In the genomic region with DNA sequence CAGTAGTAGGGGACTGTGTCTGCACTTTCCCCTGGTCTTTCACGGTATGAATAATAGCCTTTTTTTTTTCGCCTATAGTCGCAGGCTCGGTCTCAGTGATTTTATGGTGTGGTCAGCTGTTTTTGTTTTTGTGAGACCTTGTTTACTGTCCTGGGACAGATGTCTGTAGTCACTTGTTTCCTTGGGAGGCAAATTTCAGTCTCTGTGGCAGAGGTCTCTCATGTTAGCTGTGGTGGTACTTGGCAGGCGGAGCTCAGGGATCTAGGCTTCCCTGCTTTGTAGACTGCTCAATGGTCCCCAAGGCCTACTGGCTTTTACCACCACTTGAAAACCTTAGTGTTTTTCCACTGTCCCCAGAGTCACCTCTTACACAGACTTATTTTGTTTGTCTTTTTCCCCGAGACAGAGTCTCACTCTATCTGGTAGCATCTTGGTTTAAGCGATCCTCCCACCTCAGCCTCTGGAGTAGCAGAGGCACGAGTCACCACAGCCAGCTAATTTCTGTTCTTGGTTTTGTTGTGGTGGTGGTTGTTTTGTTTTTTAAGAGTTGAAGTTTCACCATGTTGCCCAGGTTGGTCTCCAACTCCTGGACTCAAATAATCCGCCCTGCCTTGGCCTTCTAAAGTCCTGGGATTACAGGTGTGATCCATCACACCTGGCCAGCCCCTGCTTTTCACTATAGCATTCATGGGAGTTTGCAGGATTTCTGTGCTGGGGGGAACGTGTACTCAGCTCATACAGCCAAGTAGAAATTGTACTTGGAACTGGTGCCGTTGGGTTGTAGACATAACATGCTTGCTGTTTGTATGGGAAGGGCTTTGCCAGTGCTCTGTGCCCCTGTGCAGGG, we compare ENCODE assay signal across 9 cellular contexts. TPM values are rescaled to one million over a fixed set of nuclear protein-coding genes. Genes with fewer than 3 reads are reported as not detected.
DNase-seq lines count a peak whose midpoint lies in the region; ATAC-seq, FAIRE-seq and TF ChIP-seq lines count a peak whose summit lies in the region.
"Had no signal": no experiment of that assay in that cellular context is flagged by ENCODE, and none has a peak within 500 bp of the region (broad histone marks: within the 10 kb centered on the region; RNA-seq: fewer than 3 reads in every experiment).

No MANE protein-coding gene starts in this region.

- FAIRE-seq in pancreas (lab: Jason Lieb, UNC): no peak

- H3K4me3 Mint-ChIP-seq in progenitor cell of endocrine pancreas (ENCODE audit: low read depth) (no peak overlapping the region), endothelial cell (ENCODE audit: unreplicated experiment) (no peak overlapping the region)

- ATAC-seq in pancreas (no peak), left lobe of liver (no peak)

- no peaks in the 10 kb centered on the region for H3K36me3 ChIP-seq in KOPT-K1 (ENCODE audit: insufficient read depth, low read length)
- H3K36me3 ChIP-seq in pancreas: no peaks in the 10 kb centered on the region
- H3K36me3 ChIP-seq: left lung had no signal

- no peaks in the 10 kb centered on the region for H3K9me3 ChIP-seq in KOPT-K1 (ENCODE audit: insufficient read depth, low read length, poor library complexity, severe bottlenecking)
- H3K9me3 ChIP-seq in pancreas: no peaks in the 10 kb centered on the region
- H3K9me3 ChIP-seq: left lung had no signal

- H3K27ac Mint-ChIP-seq in progenitor cell of endocrine pancreas: no peak overlapping the region
- no peak overlapping the region for H3K27ac Mint-ChIP-seq in endothelial cell (ENCODE audit: unreplicated experiment)

- H3K9me3 Mint-ChIP-seq in progenitor cell of endocrine pancreas (ENCODE audit: low read depth) (no peaks in the 10 kb centered on the region), endothelial cell (ENCODE audit: unreplicated experiment) (no peaks in the 10 kb centered on the region)

- no peaks in the 10 kb centered on the region for H3K27me3 ChIP-seq in pancreas
- H3K27me3 ChIP-seq: left lung had no signal

- no peak for DNase-seq in caudate nucleus (lab: John Stamatoyannopoulos, UW)
- DNase-seq in pancreas: peak in 1 of 6 donors; percentile 31
- DNase-seq in NCI-H526 treated with DMSO at 0.1 percent for 48 hours (lab: John Stamatoyannopoulos, UW): no peak
- DNase-seq in progenitor cell of endocrine pancreas (ENCODE audit: low spot score, unreplicated experiment): no peak
- no peak for DNase-seq in endothelial cell (ENCODE audit: low spot score)
- DNase-seq in left lobe of liver (ENCODE audit: low spot score): no peak

- no peak overlapping the region for H3K4me3 ChIP-seq in pancreas

- peaks cover 0 to 8% (median 0%) of the 10 kb centered on the region in 3 donors for H3K4me1 ChIP-seq in pancreas

- TF ChIP-seq CTCF in C4-2B (conservative IDR thresholded peaks at IDR 0.05) (no peak), pancreas (IDR thresholded peaks at IDR 0.05) (no peak), progenitor cell of endocrine pancreas (IDR thresholded peaks at IDR 0.05; ENCODE audit: unreplicated experiment) (no peak), endothelial cell (IDR thresholded peaks at IDR 0.05; ENCODE audit: unreplicated experiment) (no peak)

- 77 to 81% methylated on average over 11 of the region's 11 CpGs for WGBS in pancreas, 2 donors

- H3K4me1 Mint-ChIP-seq in progenitor cell of endocrine pancreas (ENCODE audit: low read depth) (peaks cover 8% of the 10 kb centered on the region), endothelial cell (ENCODE audit: unreplicated experiment) (peaks cover 12% of the 10 kb centered on the region)

- no peaks in the 10 kb centered on the region for H3K36me3 Mint-ChIP-seq in progenitor cell of endocrine pancreas (ENCODE audit: insufficient read depth)
- H3K36me3 Mint-ChIP-seq in endothelial cell (ENCODE audit: low read depth, unreplicated experiment): no peaks in the 10 kb centered on the region

- H3K27me3 Mint-ChIP-seq in progenitor cell of endocrine pancreas (no peaks in the 10 kb centered on the region), endothelial cell (ENCODE audit: unreplicated experiment) (peaks cover 3% of the 10 kb centered on the region)

- H3K27ac ChIP-seq in C4-2B: peak overlapping the region; percentile 97
- H3K27ac ChIP-seq in KOPT-K1 (ENCODE audit: low read depth, low read length, poor library complexity, severe bottlenecking): peak overlapping the region; percentile 44
- H3K27ac ChIP-seq in caudate nucleus (ENCODE audit: low read depth, low read length): peak overlapping the region; percentile 100
- H3K27ac ChIP-seq in pancreas: peak overlapping the region; percentile 97 to 100 (median 99)

- intact Hi-C loops in pancreas (cut with DNase I): no loop called here

RNA-seq across cellular contexts. Expression of gene RNU1-2, which starts 10.3 kb away (rescaled TPM):
- total RNA-seq in pancreas (1,000 to 10,000 TPM in 4 of 6 donors, 100 to 1,000 TPM in 2; 687 to 5,169 (median 2,340) TPM), progenitor cell of endocrine pancreas (3,923 and 3,957 TPM in 2 replicates), endothelial cell (ENCODE audit: unreplicated experiment) (3,428 TPM), left lobe of liver (1,159 TPM)
- not detected for polyA plus RNA-seq in pancreas

RNA-seq across cellular contexts. Expression of gene CROCC, which starts 15.7 kb away (rescaled TPM):
- total RNA-seq in pancreas: 10 to 100 TPM in 5 of 6 donors, 1 to 10 TPM in 1; 8.1 to 18.3 (median 13.6) TPM
- 100 to 1,000 TPM in 1 of 2 donors, 10 to 100 TPM in 1; 52.6 to 101 TPM for polyA plus RNA-seq in pancreas
- 51.5 TPM in 2 replicates for total RNA-seq in progenitor cell of endocrine pancreas
- 38.9 TPM for total RNA-seq in endothelial cell (ENCODE audit: unreplicated experiment)
- 11.8 TPM for total RNA-seq in left lobe of liver

Comparison
In these comparisons a context has a peak if more than half of its experiments do, and no peak if none do; other contexts are left out.
1. H3K27ac ChIP-seq: peak in every context shown above with its lines; median percentile 100 in caudate nucleus; 99 in pancreas; 97 in C4-2B; 44 in KOPT-K1.